In the genomic region with DNA sequence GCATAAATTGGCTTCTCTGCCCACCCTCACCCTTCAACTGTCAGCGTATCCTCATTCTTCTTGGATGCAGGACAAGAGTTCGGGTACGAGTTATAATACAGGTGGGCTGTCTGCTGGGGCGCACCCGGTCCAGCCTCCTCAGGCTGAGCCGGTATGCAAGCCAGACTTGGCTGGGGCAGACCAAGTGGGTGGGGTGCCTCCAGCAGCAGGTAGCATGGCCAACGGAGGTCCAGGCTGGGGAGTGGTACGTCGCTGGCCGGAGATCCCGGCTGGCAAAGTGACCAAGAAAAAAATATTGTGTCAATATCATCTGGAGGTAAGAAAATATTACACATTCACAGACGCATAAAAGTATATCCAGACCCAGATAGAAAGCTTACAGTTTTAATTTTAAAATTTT, we compare ENCODE assay signal across 20 cellular contexts. TPM values are rescaled to one million over a fixed set of nuclear protein-coding genes. Genes with fewer than 3 reads are reported as not detected.
A peak's percentile ranks its signal among the peaks of the same experiment; 100 is the strongest.
DNase-seq lines count a peak whose midpoint lies in the region; ATAC-seq, FAIRE-seq and TF ChIP-seq lines count a peak whose summit lies in the region.
"Had no signal": no experiment of that assay in that cellular context is flagged by ENCODE, and none has a peak within 500 bp of the region (broad histone marks: within the 10 kb centered on the region; RNA-seq: fewer than 3 reads in every experiment).

No MANE protein-coding gene starts in this region.

- H3K4me1 ChIP-seq in heart left ventricle (peaks cover 0 to 26% (median 12%) of the 10 kb centered on the region in 12 donors), astrocyte (ENCODE audit: insufficient read depth, low read length) (no peaks in the 10 kb centered on the region), stomach (peaks cover 18 to 35% (median 27%) of the 10 kb centered on the region in 4 donors), tibial artery (peaks cover 0 to 4% (median 0%) of the 10 kb centered on the region in 4 donors)

- H3K9ac ChIP-seq in astrocyte (ENCODE audit: low read length), result no peak overlapping the region
- H3K9ac ChIP-seq: BLaER1 treated with 17β-estradiol and CSF1 and Interleukin-3, amounts not matched to agents 10 nM and 100 nM had no signal

- H4K20me1 ChIP-seq in astrocyte (ENCODE audit: insufficient read depth, low read length), result no peaks in the 10 kb centered on the region
- H4K20me1 ChIP-seq: BLaER1 treated with 17β-estradiol and CSF1 and Interleukin-3, amounts not matched to agents 10 nM and 100 nM had no signal

- H3K4me3 Mint-ChIP-seq in astrocyte (ENCODE audit: unreplicated experiment) (no peak overlapping the region), mesothelial cell of epicardium (no peak overlapping the region)
- H3K4me3 Mint-ChIP-seq: CD8-positive, alpha-beta T cell; HFFc6 had no signal

- intact Hi-C loops in heart left ventricle (cut with DNase I) (loop anchor here in 1 of 10 donors (5.0 kb wide), 1 partner anchor 45 kb away; a partner anchor contains a TSS), cardiac septum (cut with DNase I) (loop anchor here (5.0 kb wide), 1 partner anchor 45 kb away; a partner anchor contains a TSS), stomach (cut with DNase I; ENCODE audit: low total_unique reads) (no loop called here), tibial artery (cut with DNase I; ENCODE audit: low total_unique reads) (no loop called here)

- ATAC-seq in heart left ventricle, result no peak
- ATAC-seq: CD8-positive, alpha-beta T cell; HCT116 had no signal

- no peaks in the 10 kb centered on the region for H3K9me3 Mint-ChIP-seq in astrocyte (ENCODE audit: unreplicated experiment)
- H3K9me3 Mint-ChIP-seq in mesothelial cell of epicardium, result no peaks in the 10 kb centered on the region
- H3K9me3 Mint-ChIP-seq: CD8-positive, alpha-beta T cell; HFFc6 had no signal

- H3K9me3 ChIP-seq in heart left ventricle, result no peaks in the 10 kb centered on the region
- H3K9me3 ChIP-seq in astrocyte (ENCODE audit: insufficient read depth, low read depth, low read length), result no peaks in the 10 kb centered on the region
- no peaks in the 10 kb centered on the region for H3K9me3 ChIP-seq in stomach
- H3K9me3 ChIP-seq in tibial artery, result no peaks in the 10 kb centered on the region
- H3K9me3 ChIP-seq: BLaER1 treated with 17β-estradiol and CSF1 and Interleukin-3, amounts not matched to agents 10 nM and 100 nM had no signal

- H3K27me3 Mint-ChIP-seq in astrocyte (ENCODE audit: low read depth, unreplicated experiment) (no peaks in the 10 kb centered on the region), mesothelial cell of epicardium (ENCODE audit: low read depth) (no peaks in the 10 kb centered on the region)

- FAIRE-seq in astrocyte (lab: Jason Lieb, UNC), result no peak
- FAIRE-seq: HTR-8/SVneo had no signal

- no peaks in the 10 kb centered on the region for H3K79me2 ChIP-seq in astrocyte (ENCODE audit: insufficient read depth, low read length)

- H3K27ac ChIP-seq in heart left ventricle (peak overlapping the region in 10 of 12 donors; percentile 1 to 81 (median 52)), astrocyte (ENCODE audit: low read depth, low read length) (no peak overlapping the region), stomach (peak overlapping the region in 3 of 5 donors; percentile 8 to 71 (median 66)), tibial artery (no peak overlapping the region)
- H3K27ac ChIP-seq: 22Rv1; BLaER1 treated with 17β-estradiol and CSF1 and Interleukin-3, amounts not matched to agents 10 nM and 100 nM; HL-60 had no signal

- WGBS in heart left ventricle, 4 donors, result 81 to 89% (median 87%) methylated on average over 12 of the region's 12 CpGs
- WGBS in stomach, 5 donors, result 29 to 64% (median 45%) methylated on average over 12 of the region's 12 CpGs

- TF ChIP-seq POLR2A in heart left ventricle (IDR thresholded peaks at IDR 0.05) (no peak), stomach (IDR thresholded peaks at IDR 0.05) (no peak)

- TF ChIP-seq CTCF in heart left ventricle (IDR thresholded peaks at IDR 0.05) (no peak), astrocyte (IDR thresholded peaks at IDR 0.05; ENCODE audit: insufficient read depth, low read depth, low read length) (no peak), mesothelial cell of epicardium (IDR thresholded peaks at IDR 0.05; ENCODE audit: unreplicated experiment) (no peak), stomach (IDR thresholded peaks at IDR 0.05) (no peak), tibial artery (IDR thresholded peaks at IDR 0.05) (no peak)

- H3K36me3 ChIP-seq in heart left ventricle (no peaks in the 10 kb centered on the region), astrocyte (ENCODE audit: insufficient read depth, low read length) (no peaks in the 10 kb centered on the region), stomach (no peaks in the 10 kb centered on the region), tibial artery (no peaks in the 10 kb centered on the region)
- H3K36me3 ChIP-seq: BLaER1 treated with 17β-estradiol and CSF1 and Interleukin-3, amounts not matched to agents 10 nM and 100 nM had no signal

- H3K4me1 Mint-ChIP-seq in astrocyte (ENCODE audit: low read depth, unreplicated experiment) (peaks cover 10% of the 10 kb centered on the region), mesothelial cell of epicardium (peaks cover 8% of the 10 kb centered on the region)

- no peaks in the 10 kb centered on the region for H3K27me3 ChIP-seq in heart left ventricle
- no peaks in the 10 kb centered on the region for H3K27me3 ChIP-seq in astrocyte (ENCODE audit: insufficient read depth, low read length)
- no peaks in the 10 kb centered on the region for H3K27me3 ChIP-seq in stomach
- H3K27me3 ChIP-seq in tibial artery, result no peaks in the 10 kb centered on the region
- H3K27me3 ChIP-seq: BLaER1 treated with 17β-estradiol and CSF1 and Interleukin-3, amounts not matched to agents 10 nM and 100 nM had no signal

- no peak overlapping the region for H2AFZ ChIP-seq in astrocyte (ENCODE audit: low read depth, low read length)

- H3K4me3 ChIP-seq in heart left ventricle (peak overlapping the region in 1 of 12 donors; percentile 15), astrocyte (ENCODE audit: insufficient read depth, low read depth, low read length) (no peak overlapping the region), stomach (no peak overlapping the region), tibial artery (no peak overlapping the region)
- H3K4me3 ChIP-seq: BLaER1 treated with 17β-estradiol and CSF1 and Interleukin-3, amounts not matched to agents 10 nM and 100 nM had no signal

- H3K27ac Mint-ChIP-seq in astrocyte (ENCODE audit: unreplicated experiment) (peak overlapping the region; percentile 77), mesothelial cell of epicardium (peak overlapping the region; percentile 66)
- H3K27ac Mint-ChIP-seq: CD8-positive, alpha-beta T cell; HFFc6 had no signal

- DNase-seq in heart left ventricle (no peak), cardiac septum (ENCODE audit: low spot score) (no peak), astrocyte (ENCODE audit: low read depth) (no peak), mesothelial cell of epicardium (ENCODE audit: low spot score in 2 of 2, unreplicated experiment in 2 of 2) (no peak), stomach (no peak), midbrain (lab: John Stamatoyannopoulos, UW) (no peak), tibial artery (no peak), A172 (ENCODE audit: low spot score) (no peak)
- DNase-seq: Calu3; CD8-positive, alpha-beta T cell; DMS79 treated with DMSO at 0.1 percent for 48 hours; GF-D8; GOT3; H7; HFFc6 had no signal

- no peak for TF ChIP-seq EP300 in stomach (IDR thresholded peaks at IDR 0.05)

- H3K36me3 Mint-ChIP-seq in astrocyte (ENCODE audit: low read depth, unreplicated experiment) (no peaks in the 10 kb centered on the region), mesothelial cell of epicardium (no peaks in the 10 kb centered on the region)
- H3K36me3 Mint-ChIP-seq: CD8-positive, alpha-beta T cell had no signal

- H3K4me2 ChIP-seq in astrocyte (ENCODE audit: low read length), result no peak overlapping the region

RNA-seq across cellular contexts. Expression of a gene that starts 45.6 kb away (rescaled TPM):
- total RNA-seq in heart left ventricle, result 100 to 1,000 TPM in 1 of 9 donors, 10 to 100 TPM in 8; 12.9 to 121 (median 29.7) TPM
- 1 to 10 TPM; 8.3 to 9.1 TPM for polyA plus RNA-seq in heart left ventricle
- total RNA-seq in cardiac septum, result 40.0 TPM
- 5.1 and 5.4 TPM in 2 replicates for total RNA-seq in astrocyte
- 7.0 to 9.2 TPM (median 7.3 TPM) in 3 replicates for total RNA-seq in mesothelial cell of epicardium
- 100 to 1,000 TPM in 1 of 5 donors, 10 to 100 TPM in 4; 30.4 to 110 (median 53.3) TPM for total RNA-seq in stomach
- 10 to 100 TPM; 22.6 to 68.7 (median 52.8) TPM for polyA plus RNA-seq in stomach
- total RNA-seq in A172 (2014; rRNA removed; shearing (Covaris generic)), result 0.67 and 1.9 TPM in 2 replicates

Comparison
In these comparisons a context has a peak if more than half of its experiments do, and no peak if none do; other contexts are left out.
1. H3K27ac ChIP-seq: peak in heart left ventricle (10 of 12) and stomach (3 of 5); none in astrocyte (single experiment) and tibial artery (0 of 2).